Comparison of ENCODE assay signal across 1 cellular context in genomic region chr3:120503727-120504616, GRCh38.
TF ChIP-seq lines count a peak whose summit lies in the region.

No MANE protein-coding gene starts in this region.

TF ChIP-seq in H1, 55 proteins besides CTCF, POLR2A, EP300 and RAD21 (continued from another document):
- TF ChIP-seq CTBP2 (IDR thresholded peaks at IDR 0.05; ENCODE audit: borderline replicate concordance, insufficient read depth, insufficient read length, low read length) (no peak), YY1 (IDR thresholded peaks at IDR 0.05; ENCODE audit: low read depth, low read length) (peak; percentile 64), KDM1A (IDR thresholded peaks at IDR 0.05; ENCODE audit: borderline replicate concordance, low read length) (no peak), BCL11A (IDR thresholded peaks at IDR 0.05; ENCODE audit: low read depth in 2 of 2, low read length in 2 of 2) (no peak), E2F6 (IDR thresholded peaks at IDR 0.05) (no peak), POLR2AphosphoS5 (IDR thresholded peaks at IDR 0.05; ENCODE audit: low read depth, low read length) (peak; percentile 62), EGR1 (IDR thresholded peaks at IDR 0.05; ENCODE audit: borderline replicate concordance, low read depth, low read length) (no peak), KDM4A (IDR thresholded peaks at IDR 0.05; ENCODE audit: low read depth, low read length, severe bottlenecking) (peak; percentile 47), CHD2 (IDR thresholded peaks at IDR 0.05; ENCODE audit: low read length) (no peak), CBX8 (IDR thresholded peaks at IDR 0.05; ENCODE audit: borderline replicate concordance, low read depth, low read length) (no peak), SIN3A (conservative IDR thresholded peaks at IDR 0.05 in 1 of 2, IDR thresholded peaks at IDR 0.05 in 1 of 2; ENCODE audit: low read depth in 1 of 2, low read length in 2 of 2) (0 out of 4 replicates have a peak, but pooled peaks of 1 of the 2 experiments have one; percentile 22), TAF7 (optimal IDR thresholded peaks at IDR 0.05; ENCODE audit: borderline replicate concordance, low read depth, low read length) (peak; percentile 46)
